In genomic region chr2:139669675-139670074, GRCh38 we compare ENCODE assay signal across 35 cellular contexts.
"Had no signal": no experiment of that assay in that cellular context is flagged by ENCODE, and none has a peak within 500 bp of the region (broad histone marks: within the 10 kb centered on the region; RNA-seq: fewer than 3 reads in every experiment).

No MANE protein-coding gene starts in this region.

- H3K36me3 ChIP-seq: MG63 had no signal

- DNase-seq: Karpas-422, Kasumi-1, MG63, MM.1S, MV-4-11, NCI-H1048, NCI-H1092, NCI-H1092 treated with DMSO at 0.1 percent for 48 hours, NCI-H1105, NCI-H1105 treated with DMSO at 0.1 percent for 48 hours, NCI-H1417, NCI-H1417 treated with DMSO at 0.1 percent for 48 hours, NCI-H1436, NCI-H1436 treated with DMSO at 0.1 percent for 48 hours, NCI-H146, NCI-H1694, NCI-H1694 treated with DMSO at 0.1 percent for 48 hours, NCI-H187, NCI-H187 treated with DMSO at 0.1 percent for 48 hours, NCI-H1930, NCI-H2029, NCI-H2029 treated with DMSO at 0.1 percent for 48 hours, NCI-H2081, NCI-H2081 treated with DMSO at 0.1 percent for 48 hours, NCI-H2107, NCI-H2171, NCI-H2171 treated with DMSO at 0.1 percent for 48 hours, NCI-H2227 treated with DMSO at 0.1 percent for 48 hours, NCI-H226, NCI-H345, NCI-H446, NCI-H446 treated with DMSO at 0.1 percent for 48 hours, NCI-H510A, NCI-H510A treated with DMSO at 0.1 percent for 48 hours, NCI-H524 had no signal

- H3K27me3 ChIP-seq: MG63 had no signal

- H3K9me3 ChIP-seq: MG63 had no signal

- H3K4me3 ChIP-seq: MG63 had no signal
